30 cellular contexts compared by ENCODE assay signal in the genomic region with DNA sequence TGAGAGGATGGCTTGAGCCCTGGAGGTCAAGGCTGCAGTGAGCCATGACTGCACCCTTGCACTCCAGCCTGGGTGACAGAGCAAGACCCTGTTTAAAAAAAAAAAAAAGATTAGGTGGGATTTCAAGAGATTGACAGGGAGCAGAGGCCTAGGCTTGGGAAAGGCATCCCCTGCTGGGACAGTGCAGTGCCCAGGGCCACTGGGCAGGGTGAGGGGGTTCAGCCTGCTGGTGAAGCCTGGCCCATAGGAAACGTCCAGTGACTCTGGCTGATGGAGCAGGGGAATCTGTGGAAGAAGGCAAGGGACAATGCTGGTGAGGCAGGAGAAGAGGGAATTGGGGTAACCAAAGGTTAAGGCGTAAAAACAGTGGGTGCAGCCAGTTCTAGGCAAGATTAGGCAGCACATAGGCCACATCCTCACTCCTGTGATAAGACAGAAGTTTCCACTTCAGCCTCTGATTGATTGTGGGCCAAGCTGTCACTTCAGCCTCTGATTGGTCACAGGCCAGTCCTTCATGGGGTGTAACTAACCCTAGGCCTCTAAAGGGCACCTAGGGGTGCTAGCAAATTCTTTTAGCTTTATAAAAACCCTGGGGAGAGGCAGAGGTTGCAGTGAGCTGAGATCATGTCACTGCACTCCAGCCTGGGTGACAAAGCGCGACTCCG. TPM values are rescaled to one million over a fixed set of nuclear protein-coding genes. Genes with fewer than 3 reads are reported as not detected.
"Had no signal": no experiment of that assay in that cellular context is flagged by ENCODE, and none has a peak within 500 bp of the region (broad histone marks: within the 10 kb centered on the region; RNA-seq: fewer than 3 reads in every experiment).

No MANE protein-coding gene starts in this region.

- H3K4me1 ChIP-seq: body of pancreas, foreskin keratinocyte, upper lobe of left lung, vagina had no signal

- H3K4me1 Mint-ChIP-seq: activated CD8-positive, alpha-beta memory T cell treated with anti-CD3 and anti-CD28 coated beads, Interleukin-2, amount 10 ng/mL, durations not matched to agents 7 days and 5 days; naive B cell; stimulated activated memory B cell treated with anti-CD40 and anti-IgM and Interleukin-4, amounts not matched to agents 10 μg/mL and 1 μg/mL and 100 μg/mL, for 72 hours; stimulated activated naive CD8-positive, alpha-beta T cell treated with anti-CD3 and anti-CD28 coated beads, Interleukin-15, amount 100 ng/mL, for 72 hours had no signal

- H3K9me3 Mint-ChIP-seq: mesothelial cell of epicardium; stimulated activated memory B cell treated with anti-CD40 and anti-IgM and Interleukin-4, amounts not matched to agents 10 μg/mL and 1 μg/mL and 100 μg/mL, for 72 hours; stimulated activated naive CD8-positive, alpha-beta T cell treated with anti-CD3 and anti-CD28 coated beads, Interleukin-15, amount 100 ng/mL, for 72 hours; T-helper 1 cell treated with Interleukin-12 subunit alpha and Interleukin-12 subunit beta and Interleukin-4 antibody, amounts not matched to agents 30 μg/mL and 1 μg/mL, for 36 hours had no signal

- H3K4me3 ChIP-seq: body of pancreas, esophagus muscularis mucosa, skin epidermis, thyroid gland, upper lobe of left lung, vagina had no signal

- DNase-seq: activated CD4-positive, alpha-beta T cell treated with anti-CD3 and anti-CD28 coated beads for 36 hours; activated CD4-positive, CD25-positive, alpha-beta regulatory T cell; activated CD8-positive, alpha-beta memory T cell treated with anti-CD3 and anti-CD28 coated beads, Interleukin-2, amount 10 ng/mL, durations not matched to agents 7 days and 5 days; activated CD8-positive, alpha-beta T cell treated with anti-CD3 and anti-CD28 coated beads, Interleukin-2, amount 10 ng/mL, durations not matched to agents 7 days and 5 days; activated effector memory CD4-positive, alpha-beta T cell treated with Interleukin-2 at 50 U/mL for 16 hours; activated naive CD4-positive, alpha-beta T cell treated with Interleukin-2 at 50 U/mL for 16 hours; aorta; body of pancreas; foreskin keratinocyte; mammary epithelial cell; naive B cell; stimulated activated CD4-positive, alpha-beta T cell treated with anti-CD3 and anti-CD28 coated beads, Interleukin-12 subunit alpha, Interleukin-12 subunit beta, amount 100 ng/mL, for 4 hours; stimulated activated CD4-positive, alpha-beta T cell treated with anti-CD3 and anti-CD28 coated beads, Interleukin-4, amount 100 ng/mL, for 1 hour; stimulated activated naive CD8-positive, alpha-beta T cell treated with anti-CD3 and anti-CD28 coated beads, Interleukin-15, amount 100 ng/mL, for 72 hours; SW 1271; T-helper 9 cell; thyroid gland; upper lobe of left lung had no signal

- H3K27ac ChIP-seq: body of pancreas, esophagus muscularis mucosa, foreskin keratinocyte, neutrophil, skin epidermis, thyroid gland, upper lobe of left lung, vagina had no signal

- ATAC-seq: activated CD4-positive, alpha-beta T cell treated with anti-CD3 and anti-CD28 coated beads for 36 hours; activated CD8-positive, alpha-beta memory T cell treated with anti-CD3 and anti-CD28 coated beads, Interleukin-2, amount 10 ng/mL, durations not matched to agents 7 days and 5 days; activated CD8-positive, alpha-beta T cell treated with anti-CD3 and anti-CD28 coated beads, Interleukin-2, amount 10 ng/mL, durations not matched to agents 7 days and 5 days; body of pancreas; foreskin keratinocyte; sciatic nerve; stimulated activated memory B cell treated with anti-CD40 and anti-IgM and Interleukin-4, amounts not matched to agents 10 μg/mL and 1 μg/mL and 100 μg/mL, for 72 hours; stimulated activated naive CD8-positive, alpha-beta T cell treated with anti-CD3 and anti-CD28 coated beads, Interleukin-15, amount 100 ng/mL, for 72 hours had no signal

- H3K36me3 ChIP-seq: esophagus muscularis mucosa, neutrophil, thyroid gland, upper lobe of left lung, vagina had no signal

- H3K9me3 ChIP-seq: body of pancreas, esophagus muscularis mucosa, neutrophil, thyroid gland, upper lobe of left lung, vagina had no signal

- H3K27me3 Mint-ChIP-seq: activated CD4-positive, alpha-beta T cell treated with anti-CD3 and anti-CD28 coated beads for 36 hours; activated CD8-positive, alpha-beta memory T cell treated with anti-CD3 and anti-CD28 coated beads, Interleukin-2, amount 10 ng/mL, durations not matched to agents 7 days and 5 days; activated naive CD8-positive, alpha-beta T cell; naive B cell; stimulated activated memory B cell treated with anti-CD40 and anti-IgM and Interleukin-4, amounts not matched to agents 10 μg/mL and 1 μg/mL and 100 μg/mL, for 72 hours; stimulated activated naive CD8-positive, alpha-beta T cell treated with anti-CD3 and anti-CD28 coated beads, Interleukin-15, amount 100 ng/mL, for 72 hours had no signal

- H3K4me3 Mint-ChIP-seq: activated CD4-positive, alpha-beta T cell treated with anti-CD3 and anti-CD28 coated beads for 36 hours; activated CD8-positive, alpha-beta memory T cell treated with anti-CD3 and anti-CD28 coated beads, Interleukin-2, amount 10 ng/mL, durations not matched to agents 7 days and 5 days; activated CD8-positive, alpha-beta T cell treated with anti-CD3 and anti-CD28 coated beads, Interleukin-2, amount 10 ng/mL, durations not matched to agents 7 days and 5 days; activated naive CD8-positive, alpha-beta T cell; mesothelial cell of epicardium; naive B cell; stimulated activated memory B cell treated with anti-CD40 and anti-IgM and Interleukin-4, amounts not matched to agents 10 μg/mL and 1 μg/mL and 100 μg/mL, for 72 hours; stimulated activated naive CD8-positive, alpha-beta T cell treated with anti-CD3 and anti-CD28 coated beads, Interleukin-15, amount 100 ng/mL, for 72 hours; T-helper 1 cell treated with Interleukin-12 subunit alpha and Interleukin-12 subunit beta and Interleukin-4 antibody, amounts not matched to agents 30 μg/mL and 1 μg/mL, for 36 hours had no signal

- H3K27ac Mint-ChIP-seq: activated CD4-positive, alpha-beta T cell treated with anti-CD3 and anti-CD28 coated beads for 36 hours; activated CD8-positive, alpha-beta memory T cell treated with anti-CD3 and anti-CD28 coated beads, Interleukin-2, amount 10 ng/mL, durations not matched to agents 7 days and 5 days; activated CD8-positive, alpha-beta T cell treated with anti-CD3 and anti-CD28 coated beads, Interleukin-2, amount 10 ng/mL, durations not matched to agents 7 days and 5 days; activated naive CD8-positive, alpha-beta T cell; mesothelial cell of epicardium; stimulated activated memory B cell treated with anti-CD40 and anti-IgM and Interleukin-4, amounts not matched to agents 10 μg/mL and 1 μg/mL and 100 μg/mL, for 72 hours; T-helper 1 cell treated with Interleukin-12 subunit alpha and Interleukin-12 subunit beta and Interleukin-4 antibody, amounts not matched to agents 30 μg/mL and 1 μg/mL, for 36 hours had no signal

- H3K36me3 Mint-ChIP-seq: mesothelial cell of epicardium; naive B cell; stimulated activated memory B cell treated with anti-CD40 and anti-IgM and Interleukin-4, amounts not matched to agents 10 μg/mL and 1 μg/mL and 100 μg/mL, for 72 hours had no signal

- H3K27me3 ChIP-seq: body of pancreas, esophagus muscularis mucosa, foreskin keratinocyte, neutrophil, thyroid gland, upper lobe of left lung, vagina had no signal

RNA-seq across cellular contexts. Expression of a gene that starts 39.3 kb away (rescaled TPM):
- total RNA-seq: foreskin keratinocyte, liver, mammary epithelial cell, osteocyte, posterior vena cava, vagina had no signal
- polyA plus RNA-seq: aorta, foreskin keratinocyte, liver, mammary epithelial cell had no signal
